8 cellular contexts compared by ENCODE assay signal in genomic region chr18:79987566-79987965, GRCh38. TPM values are rescaled to one million over a fixed set of nuclear protein-coding genes. Genes with fewer than 3 reads are reported as not detected.
DNase-seq lines count a peak whose midpoint lies in the region; ATAC-seq and TF ChIP-seq lines count a peak whose summit lies in the region.

No MANE protein-coding gene starts in this region.

- H3K27ac ChIP-seq in SK-N-MC, result no peak overlapping the region
- peak overlapping the region; percentile 91 to 98 (median 96) for H3K27ac ChIP-seq in sigmoid colon

- peak overlapping the region; percentile 98 for H3K9ac ChIP-seq in SK-N-MC (ENCODE audit: insufficient read length)

- peaks cover 35% of the 10 kb centered on the region for H3K36me3 ChIP-seq in SK-N-MC (ENCODE audit: insufficient read depth, low read length)
- peaks cover 0 to 7% (median 0%) of the 10 kb centered on the region in 4 donors for H3K36me3 ChIP-seq in sigmoid colon

- ATAC-seq in GM18519 (IDR thresholded peaks at IDR 0.05; ENCODE audit: low FRiP score, unreplicated experiment) (no peak), HG02642 (IDR thresholded peaks at IDR 0.05; ENCODE audit: poor library complexity, unreplicated experiment) (no peak)

- TF ChIP-seq CTCF in GM12864 (IDR thresholded peaks at IDR 0.05; ENCODE audit: low read depth, low read length, missing control alignments) (no peak), fibroblast of pulmonary artery (IDR thresholded peaks at IDR 0.05; ENCODE audit: low read length, missing control alignments) (no peak), sigmoid colon (IDR thresholded peaks at IDR 0.05) (no peak)

- no peak for TF ChIP-seq POLR2A in sigmoid colon (IDR thresholded peaks at IDR 0.05)

- DNase-seq in GM12864 (ENCODE audit: low read depth) (no peak), SK-N-MC (ENCODE audit: low read depth, low spot score) (no peak), fibroblast of pulmonary artery (ENCODE audit: low read depth) (peak; percentile 16), sigmoid colon (no peak), NOMO-1 (lab: John Stamatoyannopoulos, UW; ENCODE audit: unreplicated experiment in 2 of 2) (no peak), DMS79 treated with DMSO at 0.1 percent for 48 hours (lab: John Stamatoyannopoulos, UW) (no peak)

- intact Hi-C loops in sigmoid colon (cut with DNase I), result loop anchor here (5.0 kb wide), 2 partner anchors 40 to 120 kb away; partner anchors contain the start of gene ADNP2

- no peaks in the 10 kb centered on the region for H3K9me3 ChIP-seq in SK-N-MC (ENCODE audit: low read depth, low read length)
- no peaks in the 10 kb centered on the region for H3K9me3 ChIP-seq in sigmoid colon

- H3K27me3 ChIP-seq in sigmoid colon, result no peaks in the 10 kb centered on the region

- no peak for TF ChIP-seq EP300 in sigmoid colon (IDR thresholded peaks at IDR 0.05)

- WGBS in sigmoid colon, 2 donors, result 0 to 1% methylated on average over 6 of the region's 6 CpGs

- H3K4me1 ChIP-seq in sigmoid colon, result peaks cover 3 to 27% (median 25%) of the 10 kb centered on the region in 4 donors

- H3K4me3 ChIP-seq in GM12864 (ENCODE audit: low read depth, low read length) (peak overlapping the region; percentile 98), SK-N-MC (peak overlapping the region; percentile 84), fibroblast of pulmonary artery (replicated peaks; ENCODE audit: low read depth, low read length) (peak overlapping the region; percentile 91), sigmoid colon (peak overlapping the region; percentile 79 to 96 (median 90))

RNA-seq across cellular contexts. Expression of gene TXNL4A, which starts 0.8 kb away (rescaled TPM):
- 10 to 100 TPM; 16.9 to 32.9 (median 27.1) TPM for total RNA-seq in sigmoid colon
- polyA plus RNA-seq in sigmoid colon, result 10 to 100 TPM; 72.9 to 85.3 (median 85.3) TPM

RNA-seq across cellular contexts. Expression of gene HSBP1L1, which starts 23.1 kb away (rescaled TPM):
- 10 to 100 TPM; 15.8 to 21.0 (median 19.3) TPM for total RNA-seq in sigmoid colon
- polyA plus RNA-seq in sigmoid colon, result 10 to 100 TPM; 37.9 to 86.5 (median 51.1) TPM

RNA-seq across cellular contexts. Expression of gene SLC66A2, which starts 36.1 kb away (rescaled TPM):
- total RNA-seq in sigmoid colon, result 10 to 100 TPM; 27.3 to 33.2 (median 32.0) TPM
- 10 to 100 TPM; 36.0 to 59.4 (median 49.2) TPM for polyA plus RNA-seq in sigmoid colon

RNA-seq across cellular contexts. Expression of gene RBFA, which starts 46.7 kb away (rescaled TPM):
- 10 to 100 TPM; 20.2 to 39.5 (median 28.4) TPM for total RNA-seq in sigmoid colon
- 10 to 100 TPM in 2 of 3 donors, 1 to 10 TPM in 1; 9.0 to 21.5 (median 10.8) TPM for polyA plus RNA-seq in sigmoid colon
